In genomic region chr4:25029479-25030282, GRCh38 we compare ENCODE assay signal across 9 cellular contexts. TPM values are rescaled to one million over a fixed set of nuclear protein-coding genes. Genes with fewer than 3 reads are reported as not detected.
A peak's percentile ranks its signal among the peaks of the same experiment; 100 is the strongest.
DNase-seq lines count a peak whose midpoint lies in the region; ATAC-seq and TF ChIP-seq lines count a peak whose summit lies in the region.
"Had no signal": no experiment of that assay in that cellular context is flagged by ENCODE, and none has a peak within 500 bp of the region (broad histone marks: within the 10 kb centered on the region; RNA-seq: fewer than 3 reads in every experiment).

No MANE protein-coding gene starts in this region.

- peak overlapping the region; percentile 26 to 76 (median 61) for H3K4me3 ChIP-seq in heart left ventricle
- peak overlapping the region; percentile 43 for H3K4me3 ChIP-seq in upper lobe of right lung

- H3K27ac ChIP-seq in heart left ventricle: peak overlapping the region in 2 of 12 donors; percentile 3 to 42
- no peak overlapping the region for H3K27ac ChIP-seq in upper lobe of right lung

- H3K4me1 ChIP-seq in heart left ventricle: peaks cover 0 to 16% (median 4%) of the 10 kb centered on the region in 12 donors
- peaks cover 10% of the 10 kb centered on the region for H3K4me1 ChIP-seq in upper lobe of right lung

- intact Hi-C loops in heart left ventricle (cut with DNase I) (loop anchor here in 3 of 10 donors (5.0 to 10.0 kb wide), 4 partner anchors 47 to 115 kb away; partner anchors contain the start of gene CCDC149 (in 1 of the 3)), left ventricle myocardium superior (cut with micrococcal nuclease) (no loop called here), upper lobe of right lung (cut with DNase I) (no loop called here)

- ATAC-seq in heart left ventricle (no peak), left ventricle myocardium superior (no peak), upper lobe of right lung (peak; percentile 42), HG03460 (IDR thresholded peaks at IDR 0.05; ENCODE audit: unreplicated experiment) (no peak)
- no peak for ATAC-seq in naive thymus-derived CD8-positive, alpha-beta T cell

- H3K27ac Mint-ChIP-seq in chondrocyte (ENCODE audit: unreplicated experiment): no peak overlapping the region
- H3K27ac Mint-ChIP-seq in naive thymus-derived CD8-positive, alpha-beta T cell: peak overlapping the region in 1 of 10 donors; percentile 90
- H3K27ac Mint-ChIP-seq in HFFc6: no peak overlapping the region
- H3K27ac Mint-ChIP-seq: CD4-positive, CD25-positive, alpha-beta regulatory T cell had no signal

- H3K36me3 ChIP-seq in heart left ventricle (peaks cover 0 to under 1% (median 0%) of the 10 kb centered on the region in 9 donors), upper lobe of right lung (no peaks in the 10 kb centered on the region)

- H3K4me3 Mint-ChIP-seq in chondrocyte (ENCODE audit: unreplicated experiment) (peak overlapping the region; percentile 41), HFFc6 (no peak overlapping the region)
- peak overlapping the region in 9 of 10 donors; percentile 15 to 80 (median 55) for H3K4me3 Mint-ChIP-seq in naive thymus-derived CD8-positive, alpha-beta T cell

- POLR2A ChIA-PET in naive thymus-derived CD8-positive, alpha-beta T cell (lab: Charles Lee): no interaction called here

- 58 to 66% (median 61%) methylated on average over 18 to 20 of the region's 20 CpGs for WGBS in heart left ventricle, 4 donors

- H3K27me3 Mint-ChIP-seq in chondrocyte (ENCODE audit: low read depth): peaks cover 59% of the 10 kb centered on the region
- peaks cover 54 to 91% (median 67%) of the 10 kb centered on the region in 5 donors for H3K27me3 Mint-ChIP-seq in naive thymus-derived CD8-positive, alpha-beta T cell
- peaks cover 57% of the 10 kb centered on the region for H3K27me3 Mint-ChIP-seq in HFFc6 (ENCODE audit: insufficient read depth)

- peaks cover 3% of the 10 kb centered on the region for H3K36me3 Mint-ChIP-seq in chondrocyte (ENCODE audit: low read depth)
- peaks cover 0 to 9% (median 0%) of the 10 kb centered on the region in 3 donors for H3K36me3 Mint-ChIP-seq in naive thymus-derived CD8-positive, alpha-beta T cell
- no peaks in the 10 kb centered on the region for H3K36me3 Mint-ChIP-seq in HFFc6 (ENCODE audit: low read depth)

- no peak for TF ChIP-seq CTCF in heart left ventricle (IDR thresholded peaks at IDR 0.05)
- TF ChIP-seq CTCF in chondrocyte (IDR thresholded peaks at IDR 0.05): no peak
- no peak for TF ChIP-seq CTCF in upper lobe of right lung (IDR thresholded peaks at IDR 0.05)
- TF ChIP-seq CTCF in HFFc6 (IDR thresholded peaks at IDR 0.05): no peak

- H3K9me3 Mint-ChIP-seq in chondrocyte (ENCODE audit: low read depth): peaks cover 7% of the 10 kb centered on the region
- H3K9me3 Mint-ChIP-seq in naive thymus-derived CD8-positive, alpha-beta T cell: peaks cover 0 to 11% (median 9%) of the 10 kb centered on the region in 9 donors
- H3K9me3 Mint-ChIP-seq in HFFc6: no peaks in the 10 kb centered on the region

- H3K9me3 ChIP-seq in heart left ventricle (no peaks in the 10 kb centered on the region), upper lobe of right lung (no peaks in the 10 kb centered on the region)

- peaks cover 7% of the 10 kb centered on the region for H3K4me1 Mint-ChIP-seq in chondrocyte (ENCODE audit: low read depth)
- H3K4me1 Mint-ChIP-seq in naive thymus-derived CD8-positive, alpha-beta T cell: peaks cover 6 to 13% (median 7%) of the 10 kb centered on the region in 4 donors
- H3K4me1 Mint-ChIP-seq in HFFc6 (ENCODE audit: low read depth): no peaks in the 10 kb centered on the region

- no peak for TF ChIP-seq POLR2A in heart left ventricle (IDR thresholded peaks at IDR 0.05)

- H3K27me3 ChIP-seq in heart left ventricle (peaks cover 0 to 39% (median 0%) of the 10 kb centered on the region in 9 donors), upper lobe of right lung (peaks cover 23% of the 10 kb centered on the region)

- DNase-seq in heart left ventricle: no peak
- no peak for DNase-seq in left ventricle myocardium superior
- no peak for DNase-seq in chondrocyte (ENCODE audit: low spot score)
- no peak for DNase-seq in naive thymus-derived CD8-positive, alpha-beta T cell
- DNase-seq in upper lobe of right lung: no peak
- no peak for DNase-seq in amniotic stem cell (lab: John Stamatoyannopoulos, UW)
- DNase-seq in HFFc6: no peak
- DNase-seq: CD4-positive, CD25-positive, alpha-beta regulatory T cell had no signal

RNA-seq across cellular contexts. Expression of gene LGI2, which starts 1.1 kb away (rescaled TPM):
- total RNA-seq in heart left ventricle: 10 to 100 TPM in 1 of 9 donors, 1 to 10 TPM in 7, under 1 TPM in 1; 0.50 to 10.6 (median 2.7) TPM
- polyA plus RNA-seq in heart left ventricle: 1 to 10 TPM in 1 of 2 donors, under 1 TPM in 1; 0.88 to 1.3 TPM
- total RNA-seq in left ventricle myocardium superior: 2.0 TPM
- total RNA-seq in chondrocyte: 0.30 to 0.85 TPM (median 0.36 TPM) in 3 replicates
- total RNA-seq in naive thymus-derived CD8-positive, alpha-beta T cell: not detected
- not detected for polyA plus RNA-seq in naive thymus-derived CD8-positive, alpha-beta T cell
- 0.84 TPM for total RNA-seq in upper lobe of right lung
- not detected for total RNA-seq in HFFc6 (2021; fragmentation: NEBNext Ultra II Directional; extraction: Animal tissue kit (Norgen Biotek cat#: 25700))
- total RNA-seq: CD4-positive, CD25-positive, alpha-beta regulatory T cell had no signal
- polyA plus RNA-seq: CD4-positive, CD25-positive, alpha-beta regulatory T cell had no signal
